ENCODE assay signal across 8 cellular contexts in genomic region chr16:84599528-84600202, GRCh38. TPM values are rescaled to one million over a fixed set of nuclear protein-coding genes. Genes with fewer than 3 reads are reported as not detected.
DNase-seq lines count a peak whose midpoint lies in the region; ATAC-seq and TF ChIP-seq lines count a peak whose summit lies in the region.

No MANE protein-coding gene starts in this region.

- peak overlapping the region; percentile 82 for H3K27ac ChIP-seq in A673 (ENCODE audit: low read depth, low read length, poor library complexity, severe bottlenecking)

- H3K36me3 Mint-ChIP-seq in endothelial cell (ENCODE audit: low read depth, unreplicated experiment), result peaks cover 7% of the 10 kb centered on the region

- H3K36me3 ChIP-seq in A673 (ENCODE audit: insufficient read depth, low read length, poor library complexity, severe bottlenecking), result no peaks in the 10 kb centered on the region

- H3K4me3 Mint-ChIP-seq in endothelial cell (ENCODE audit: unreplicated experiment), result peak overlapping the region; percentile 86

- peaks cover 59% of the 10 kb centered on the region for H3K4me1 Mint-ChIP-seq in endothelial cell (ENCODE audit: unreplicated experiment)

- CTCF ChIA-PET in A673 (lab: Charles Lee), result no interaction called here

- peak overlapping the region; percentile 16 for H3K4me3 ChIP-seq in A673 (ENCODE audit: low read depth, low read length, poor library complexity, severe bottlenecking)

- TF ChIP-seq CTCF in A673 (conservative IDR thresholded peaks at IDR 0.05; ENCODE audit: low read depth, low read length) (no peak), endothelial cell (IDR thresholded peaks at IDR 0.05; ENCODE audit: unreplicated experiment) (no peak)

- no TSS peak for BruUV-seq in A673 (replicated peaks; lab: Mats Ljungman, UMichigan)

- H3K4me1 ChIP-seq in A673 (ENCODE audit: insufficient read depth, low read length, poor library complexity, severe bottlenecking), result peaks cover 42% of the 10 kb centered on the region

- H3K27me3 ChIP-seq in A673 (replicated peaks; ENCODE audit: insufficient read depth, low read depth, low read length, poor library complexity), result no peaks in the 10 kb centered on the region

- peaks cover 12% of the 10 kb centered on the region for H3K27me3 Mint-ChIP-seq in endothelial cell (ENCODE audit: unreplicated experiment)

- intact Hi-C loops in A673 (cut with micrococcal nuclease; ENCODE audit: unreplicated experiment), result no loop called here

- POLR2A ChIA-PET in A673 (lab: Charles Lee; ENCODE audit: low non-redundant PET), result interaction anchor here (0.6 kb wide), 2 partner anchors 39 to 44 kb away, joined by 4 to 9 read pairs; no protein-coding TSS in a partner anchor

- ATAC-seq in GM18868 (IDR thresholded peaks at IDR 0.05; ENCODE audit: unreplicated experiment) (peak; percentile 48), HG02763 (IDR thresholded peaks at IDR 0.05; ENCODE audit: unreplicated experiment) (no peak)

- no peaks in the 10 kb centered on the region for H3K9me3 ChIP-seq in A673 (ENCODE audit: low read depth, low read length, poor library complexity, severe bottlenecking)

- peak overlapping the region; percentile 100 for H3K27ac Mint-ChIP-seq in endothelial cell (ENCODE audit: unreplicated experiment)

- peak; percentile 85 for DNase-seq in A673 (ENCODE audit: low spot score)
- peak; percentile 86 for DNase-seq in LHCN-M2 (ENCODE audit: low read depth)
- DNase-seq in activated CD4-positive, alpha-beta T cell treated with anti-CD3 and anti-CD28 coated beads, Interleukin-2, amount 50 U/mL, for 48 hours, result peak; percentile 77 to 82
- peak; percentile 69 for DNase-seq in endothelial cell (ENCODE audit: low spot score)
- peak; percentile 37 for DNase-seq in middle frontal gyrus (ENCODE audit: extremely low spot score, low spot score)
- peak; percentile 65 to 69 for DNase-seq in stimulated activated CD8-positive, alpha-beta memory T cell treated with anti-CD3 and anti-CD28 coated beads, Interleukin-2, amount 100 ng/mL, for 48 hours (ENCODE audit: low read depth in 2 of 2)

- no peaks in the 10 kb centered on the region for H3K9me3 Mint-ChIP-seq in endothelial cell (ENCODE audit: unreplicated experiment)

RNA-seq across cellular contexts. Expression of gene COTL1, which starts 18.2 kb away (rescaled TPM):
- total RNA-seq in A673 (2021) (34.1 and 35.9 TPM in 2 replicates), LHCN-M2 (2014; rRNA removed) (85.8 and 92.1 TPM in 2 replicates), endothelial cell (ENCODE audit: unreplicated experiment) (87.3 TPM)
- polyA plus RNA-seq in LHCN-M2 (2012), result 232 TPM

RNA-seq across cellular contexts. Expression of gene KLHL36, which starts 48.6 kb away (rescaled TPM):
- total RNA-seq in A673 (2021) (22.0 and 27.2 TPM in 2 replicates), LHCN-M2 (2014; rRNA removed) (40.7 and 45.5 TPM in 2 replicates), endothelial cell (ENCODE audit: unreplicated experiment) (40.8 TPM)
- polyA plus RNA-seq in LHCN-M2 (2012), result 21.0 TPM
